ENCODE assay signal across 23 cellular contexts in the genomic region with DNA sequence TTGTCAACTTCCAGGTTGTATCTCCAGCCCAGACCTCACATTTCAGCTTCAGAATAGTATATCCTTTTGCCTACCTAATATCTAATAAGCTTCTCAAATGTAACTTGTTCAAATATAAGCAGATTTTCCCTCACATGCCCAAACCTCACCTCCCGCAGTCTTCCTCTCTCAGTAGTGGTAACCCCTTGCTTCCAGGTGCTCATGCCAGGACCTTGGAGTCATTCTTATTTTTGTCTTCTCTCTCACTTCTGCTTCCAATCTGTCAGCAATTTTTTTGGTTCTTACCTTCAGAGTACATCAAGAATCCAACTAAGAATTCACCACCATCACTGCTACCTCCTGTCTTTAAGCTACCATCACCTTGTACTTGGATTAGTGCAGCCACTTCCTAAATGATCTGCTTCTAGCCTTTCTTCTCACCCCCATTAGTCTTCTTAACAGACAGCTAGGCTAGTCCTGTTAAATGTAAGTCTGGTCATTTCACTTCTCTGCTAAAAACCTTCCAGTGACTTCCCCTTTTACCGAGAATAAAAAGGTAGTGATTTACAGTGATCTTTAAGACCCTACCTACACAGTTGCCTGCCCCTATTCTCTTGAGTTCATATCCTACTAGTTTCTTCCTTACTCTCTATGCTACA. TPM values are rescaled to one million over a fixed set of nuclear protein-coding genes. Genes with fewer than 3 reads are reported as not detected.
A peak's percentile ranks its signal among the peaks of the same experiment; 100 is the strongest.
DNase-seq lines count a peak whose midpoint lies in the region; ATAC-seq, FAIRE-seq and TF ChIP-seq lines count a peak whose summit lies in the region.
"Had no signal": no experiment of that assay in that cellular context is flagged by ENCODE, and none has a peak within 500 bp of the region (broad histone marks: within the 10 kb centered on the region; RNA-seq: fewer than 3 reads in every experiment).

No MANE protein-coding gene starts in this region.

- BruUV-seq in Calu3 (replicated peaks; lab: Mats Ljungman, UMichigan), result no TSS peak
- no TSS peak for BruUV-seq in Panc1 (replicated peaks; lab: Mats Ljungman, UMichigan)

- POLR2A ChIA-PET in Panc1 (lab: Charles Lee), result no interaction called here

- no peak for DNase-seq in Calu3
- no peak for DNase-seq in Panc1 (ENCODE audit: low read depth, low spot score)
- DNase-seq in memory B cell (ENCODE audit: low spot score in 2 of 2), result no peak
- no peak for DNase-seq in GM12892 (ENCODE audit: insufficient read length)
- DNase-seq in small intestine, result no peak
- DNase-seq: activated CD8-positive, alpha-beta memory T cell treated with anti-CD3 and anti-CD28 coated beads, Interleukin-2, amount 10 ng/mL, durations not matched to agents 7 days and 5 days; CD8-positive, alpha-beta memory T cell; foreskin fibroblast; GOT3; NCI-H1417 treated with DMSO at 0.1 percent for 48 hours; NCI-H2107; NCI-H510A treated with DMSO at 0.1 percent for 48 hours; pancreas; SW 1271 had no signal

- ATAC-seq in GM18858 (IDR thresholded peaks at IDR 0.05; ENCODE audit: unreplicated experiment) (peak; percentile 55), Panc1 (peak; percentile 71; the same call in 1 of the 2 replicates), memory B cell (ENCODE audit: low read depth) (no peak), HG02973 (IDR thresholded peaks at IDR 0.05; ENCODE audit: unreplicated experiment) (no peak)
- ATAC-seq: activated CD8-positive, alpha-beta memory T cell treated with anti-CD3 and anti-CD28 coated beads, Interleukin-2, amount 10 ng/mL, durations not matched to agents 7 days and 5 days; HepG2; left lobe of liver; pancreas; sciatic nerve had no signal

- no peak for TF ChIP-seq CTCF in Calu3 (IDR thresholded peaks at IDR 0.05; ENCODE audit: unreplicated experiment)
- TF ChIP-seq CTCF in Panc1 (IDR thresholded peaks at IDR 0.05), result no peak

- H3K36me3 Mint-ChIP-seq in Calu3 (ENCODE audit: insufficient read depth, unreplicated experiment) (no peaks in the 10 kb centered on the region), memory B cell (peaks cover 18% of the 10 kb centered on the region)

- H3K27ac ChIP-seq in Panc1 (ENCODE audit: low read length), result no peak overlapping the region
- H3K27ac ChIP-seq in small intestine (ENCODE audit: low read depth in 1 of 2, low read length in 1 of 2), result no peak overlapping the region
- H3K27ac ChIP-seq: ascending aorta, pancreas, suprapubic skin had no signal

- H3K9me3 Mint-ChIP-seq in Calu3 (ENCODE audit: low read depth, unreplicated experiment) (peaks cover 3% of the 10 kb centered on the region), memory B cell (peaks cover 3% of the 10 kb centered on the region)

- H3K4me1 Mint-ChIP-seq in Calu3 (ENCODE audit: low read depth, unreplicated experiment) (peaks cover 20% of the 10 kb centered on the region), memory B cell (peaks cover 16% of the 10 kb centered on the region)
- H3K4me1 Mint-ChIP-seq: nephron had no signal

- H3K27ac Mint-ChIP-seq in Calu3 (ENCODE audit: unreplicated experiment), result peak overlapping the region; percentile 57
- peak overlapping the region; percentile 11 for H3K27ac Mint-ChIP-seq in memory B cell
- H3K27ac Mint-ChIP-seq: activated CD8-positive, alpha-beta memory T cell treated with anti-CD3 and anti-CD28 coated beads, Interleukin-2, amount 10 ng/mL, durations not matched to agents 7 days and 5 days; activated naive CD4-positive, alpha-beta T cell treated with anti-CD3 and anti-CD28 coated beads, Interleukin-2, amount 50 U/mL, for 72 hours; nephron had no signal

- WGBS in small intestine, 3 donors, result 89 to 100% (median 93%) methylated on average over 2 of the region's 2 CpGs

- H3K4me3 ChIP-seq in Panc1 (ENCODE audit: low read depth in 2 of 2, low read length in 2 of 2) (no peak overlapping the region), small intestine (ENCODE audit: low read depth in 1 of 2, low read length in 2 of 2) (no peak overlapping the region)
- H3K4me3 ChIP-seq: ascending aorta, pancreas, suprapubic skin had no signal

- CTCF ChIA-PET in Calu3 (lab: Charles Lee), result interaction anchor here (0.6 kb wide), 1 partner anchor 20 kb away, joined by 3 read pairs; no protein-coding TSS in a partner anchor
- CTCF ChIA-PET in Panc1 (lab: Charles Lee), result no interaction called here

- FAIRE-seq in GM12892 (lab: Jason Lieb, UNC) (no peak), small intestine (lab: Jason Lieb, UNC) (no peak)
- FAIRE-seq: HepG2, pancreas had no signal

- H3K27me3 Mint-ChIP-seq in Calu3 (ENCODE audit: unreplicated experiment) (no peaks in the 10 kb centered on the region), memory B cell (no peaks in the 10 kb centered on the region)
- H3K27me3 Mint-ChIP-seq: activated CD8-positive, alpha-beta memory T cell treated with anti-CD3 and anti-CD28 coated beads, Interleukin-2, amount 10 ng/mL, durations not matched to agents 7 days and 5 days; CD8-positive, alpha-beta memory T cell had no signal

- H3K36me3 ChIP-seq in Panc1 (ENCODE audit: control insufficient read depth, insufficient read depth, low read length) (no peaks in the 10 kb centered on the region), small intestine (ENCODE audit: control insufficient read depth in 2 of 2, insufficient read depth in 2 of 2, low read length in 2 of 2) (no peaks in the 10 kb centered on the region)
- H3K36me3 ChIP-seq: ascending aorta, pancreas, suprapubic skin had no signal

- H3K27me3 ChIP-seq in Panc1 (ENCODE audit: control insufficient read depth, insufficient read depth, low read length) (no peaks in the 10 kb centered on the region), small intestine (ENCODE audit: control insufficient read depth in 2 of 2, insufficient read depth in 2 of 2, low read length in 2 of 2) (no peaks in the 10 kb centered on the region)
- H3K27me3 ChIP-seq: ascending aorta, pancreas, suprapubic skin had no signal

- H3K4me3 Mint-ChIP-seq in Calu3 (ENCODE audit: low read depth, unreplicated experiment), result no peak overlapping the region
- H3K4me3 Mint-ChIP-seq in memory B cell, result no peak overlapping the region
- H3K4me3 Mint-ChIP-seq: activated CD8-positive, alpha-beta memory T cell treated with anti-CD3 and anti-CD28 coated beads, Interleukin-2, amount 10 ng/mL, durations not matched to agents 7 days and 5 days; CD8-positive, alpha-beta memory T cell; nephron had no signal

- H3K9me3 ChIP-seq in Panc1 (ENCODE audit: control insufficient read depth, insufficient read depth, low read depth, low read length) (peaks cover 7% of the 10 kb centered on the region; the same call in 1 of the 2 replicates), small intestine (ENCODE audit: control insufficient read depth, low read depth) (no peaks in the 10 kb centered on the region)
- H3K9me3 ChIP-seq: ascending aorta, pancreas, suprapubic skin had no signal

- intact Hi-C loops in Calu3 (cut with micrococcal nuclease; ENCODE audit: unreplicated experiment), result no loop called here
- intact Hi-C loops in Panc1 (cut with micrococcal nuclease; ENCODE audit: unreplicated experiment), result no loop called here

- TF ChIP-seq POLR2A in GM12892 (IDR thresholded peaks at IDR 0.05; ENCODE audit: low read depth, low read length), result no peak

- H3K4me1 ChIP-seq in Panc1 (ENCODE audit: control insufficient read depth, insufficient read depth, low read length), result no peaks in the 10 kb centered on the region
- no peaks in the 10 kb centered on the region for H3K4me1 ChIP-seq in small intestine (ENCODE audit: control insufficient read depth in 2 of 2, insufficient read depth in 1 of 2, low read depth in 1 of 2, low read length in 1 of 2)

- in situ Hi-C loops in Panc1 (cut with HindIII; ENCODE audit: low pct_unique_long_range_greater_than_20kb, low sequenced_read_pairs), result no loop called here

RNA-seq across cellular contexts. Expression of a gene that starts 14.0 kb away (rescaled TPM):
- total RNA-seq in Calu3 (2022) (41.7 and 49.6 TPM in 2 replicates), Panc1 (2021; ENCODE audit: unreplicated experiment) (83.8 TPM)
- polyA plus RNA-seq in Panc1 (2012; ENCODE audit: insufficient read length), result 29.8 TPM
- 30.6 TPM for polyA plus RNA-seq in GM12892 (2012; ENCODE audit: missing spikeins)
- 10 to 100 TPM; 10.8 to 17.4 (median 11.0) TPM for polyA plus RNA-seq in small intestine

RNA-seq across cellular contexts. Expression of a gene that starts 14.0 kb away (rescaled TPM):
- 22.9 and 27.8 TPM in 2 replicates for total RNA-seq in Calu3 (2022)
- 50.1 TPM for total RNA-seq in Panc1 (2021; ENCODE audit: unreplicated experiment)
- 39.4 TPM for polyA plus RNA-seq in Panc1 (2012; ENCODE audit: insufficient read length)
- 29.1 TPM for polyA plus RNA-seq in GM12892 (2012; ENCODE audit: missing spikeins)
- polyA plus RNA-seq in small intestine, result 10 to 100 TPM; 12.7 to 26.6 (median 15.0) TPM

Comparison
In these comparisons a context has a peak if more than half of its experiments do, and no peak if none do; other contexts are left out.
1. ATAC-seq: peak in GM18858 (single experiment) and Panc1 (single experiment); none in memory B cell (single experiment) and HG02973 (single experiment).